In genomic region chr17:28270055-28270454, GRCh38 we compare ENCODE assay signal across 1 cellular context.
TF ChIP-seq lines count a peak whose summit lies in the region.

No MANE protein-coding gene starts in this region.

TF ChIP-seq in K562, 482 proteins besides CTCF, POLR2A, EP300 and RAD21 (continued from another document):
- TF ChIP-seq MGA (IDR thresholded peaks at IDR 0.05) (peak; percentile 44; the same call in 1 of the 2 replicates), NR2C2 (CRISPR knock-in tag; IDR thresholded peaks at IDR 0.05) (no peak), NR2C2 (tag; IDR thresholded peaks at IDR 0.05) (0 out of 2 replicates have a peak, but pooled peaks have one; percentile 19), PREB (CRISPR knock-in tag; IDR thresholded peaks at IDR 0.05) (no peak), ZFP30 (CRISPR knock-in tag; IDR thresholded peaks at IDR 0.05; ENCODE audit: borderline replicate concordance) (no peak), HDAC1 (IDR thresholded peaks at IDR 0.05) (no peak), SIX5 (IDR thresholded peaks at IDR 0.05; ENCODE audit: borderline replicate concordance in 1 of 2, insufficient read depth in 1 of 2, low read depth in 1 of 2, low read length in 2 of 2) (no peak), C11orf30 (IDR thresholded peaks at IDR 0.05; ENCODE audit: low read depth) (peak; percentile 32), NR2C1 (IDR thresholded peaks at IDR 0.05) (no peak), NR2C1 (tag; IDR thresholded peaks at IDR 0.05) (0 out of 2 replicates have a peak, but pooled peaks have one; percentile 27), MCM5 (IDR thresholded peaks at IDR 0.05; ENCODE audit: low read depth) (no peak), RNF2 (IDR thresholded peaks at IDR 0.05) (0 out of 2 replicates have a peak, but pooled peaks have one; percentile 24), FOXP4 (CRISPR knock-in tag; IDR thresholded peaks at IDR 0.05; ENCODE audit: borderline replicate concordance) (no peak), MXI1 (IDR thresholded peaks at IDR 0.05; ENCODE audit: low read depth, low read length) (no peak), HBP1 (CRISPR knock-in tag; IDR thresholded peaks at IDR 0.05) (no peak), ERF (CRISPR knock-in tag; IDR thresholded peaks at IDR 0.05) (no peak), DDX20 (tag; IDR thresholded peaks at IDR 0.05; ENCODE audit: low read depth) (no peak), NFIC (IDR thresholded peaks at IDR 0.05) (no peak), ARID2 (IDR thresholded peaks at IDR 0.05) (no peak), CBX2 (IDR thresholded peaks at IDR 0.05; ENCODE audit: insufficient read depth, low read length, poor library complexity, severe bottlenecking) (no peak), ZNF316 (IDR thresholded peaks at IDR 0.05) (peak; percentile 32; the same call in 1 of the 2 replicates), ZNF140 (CRISPR knock-in tag; IDR thresholded peaks at IDR 0.05) (no peak), MBD1 (CRISPR knock-in tag; IDR thresholded peaks at IDR 0.05) (no peak), ZNF347 (CRISPR knock-in tag; IDR thresholded peaks at IDR 0.05; ENCODE audit: low read depth) (no peak), MEIS2 (IDR thresholded peaks at IDR 0.05; ENCODE audit: partially characterized antibody) (no peak), XRCC4 (IDR thresholded peaks at IDR 0.05; ENCODE audit: extremely low read depth, insufficient read depth, insufficient read length) (no peak), L3MBTL2 (IDR thresholded peaks at IDR 0.05) (peak; percentile 30; the same call in 1 of the 2 replicates), BHLHE40 (IDR thresholded peaks at IDR 0.05; ENCODE audit: low read length) (no peak), MAFG (tag; conservative IDR thresholded peaks at IDR 0.05) (no peak), PML (IDR thresholded peaks at IDR 0.05; ENCODE audit: low read length) (no peak), NFE2 (IDR thresholded peaks at IDR 0.05; ENCODE audit: low read depth) (peak; percentile 70), ZZZ3 (IDR thresholded peaks at IDR 0.05) (no peak), TRIM25 (IDR thresholded peaks at IDR 0.05; ENCODE audit: borderline replicate concordance) (no peak), ZNF551 (CRISPR knock-in tag; IDR thresholded peaks at IDR 0.05) (no peak), E2F6 (IDR thresholded peaks at IDR 0.05; ENCODE audit: borderline replicate concordance in 1 of 2, extremely low read depth in 1 of 2, insufficient read depth in 1 of 2, insufficient read length in 1 of 2, low read depth in 1 of 2, low read length in 1 of 2, poor library complexity in 1 of 2, severe bottlenecking in 1 of 2) (peak in 1 of 2 experiments; percentile 39), DMBX1 (CRISPR knock-in tag; IDR thresholded peaks at IDR 0.05; ENCODE audit: borderline replicate concordance) (no peak), CGGBP1 (CRISPR knock-in tag; IDR thresholded peaks at IDR 0.05) (no peak), HMGN3 (IDR thresholded peaks at IDR 0.05; ENCODE audit: borderline replicate concordance, extremely low read depth, insufficient read length, low read depth, low read length) (no peak), SMAD2 (IDR thresholded peaks at IDR 0.05; ENCODE audit: low read depth, low read length) (no peak)
TF ChIP-seq in K562: peak in this region for 9.
